Comparison of ENCODE assay signal across 19 cellular contexts in genomic region chr2:135149251-135149650, GRCh38.
DNase-seq lines count a peak whose midpoint lies in the region; ATAC-seq and TF ChIP-seq lines count a peak whose summit lies in the region.
"Had no signal": no experiment of that assay in that cellular context is flagged by ENCODE, and none has a peak within 500 bp of the region (broad histone marks: within the 10 kb centered on the region; RNA-seq: fewer than 3 reads in every experiment).

No MANE protein-coding gene starts in this region.

- peak; percentile 57 for DNase-seq in EH (ENCODE audit: low read depth)
- peak; percentile 49 for DNase-seq in NCI-H226
- DNase-seq in choroid plexus epithelial cell (ENCODE audit: low read depth): peak; percentile 60
- DNase-seq in iris pigment epithelial cell (ENCODE audit: low read depth): peak; percentile 89
- no peak for DNase-seq in GM20000 (ENCODE audit: low spot score)
- DNase-seq in COLO829 (ENCODE audit: low spot score): no peak
- DNase-seq: activated B cell treated with CpG ODN at 0.5 μM for 24 hours; activated naive CD8-positive, alpha-beta T cell treated with anti-CD3 and anti-CD28 coated beads, Interleukin-2, amount 50 U/mL, for 24 hours; CD4-positive, alpha-beta memory T cell; DND-41; glutamatergic neuron; lower lobe of right lung; NCI-H187; NCI-H510A; stimulated activated CD4-positive, alpha-beta T cell treated with anti-CD3 and anti-CD28 coated beads, Interleukin-2, amount 100 ng/mL, for 48 hours; stomach; upper lobe of left lung had no signal

- ATAC-seq in GM21526 (IDR thresholded peaks at IDR 0.05; ENCODE audit: low FRiP score, unreplicated experiment): no peak
- ATAC-seq in HG03342 (IDR thresholded peaks at IDR 0.05; ENCODE audit: unreplicated experiment): no peak
- ATAC-seq: activated naive CD8-positive, alpha-beta T cell treated with anti-CD3 and anti-CD28 coated beads, Interleukin-2, amount 50 U/mL, for 24 hours; lower lobe of right lung had no signal

- H3K4me3 ChIP-seq in choroid plexus epithelial cell (ENCODE audit: low read depth, low read length): no peak overlapping the region
- H3K4me3 ChIP-seq: lower lobe of right lung, stomach, upper lobe of left lung had no signal

- TF ChIP-seq CTCF in choroid plexus epithelial cell (conservative IDR thresholded peaks at IDR 0.05; ENCODE audit: low read depth, low read length): no peak
- no peak for TF ChIP-seq CTCF in GM20000 (IDR thresholded peaks at IDR 0.05; ENCODE audit: extremely low read depth, missing control alignments)

Comparison
In these comparisons a context has a peak if more than half of its experiments do, and no peak if none do; other contexts are left out.
1. DNase-seq: peak in EH (single experiment), NCI-H226 (single experiment), choroid plexus epithelial cell (single experiment) and iris pigment epithelial cell (single experiment); none in GM20000 (single experiment) and COLO829 (single experiment).